In genomic region chr11:4610258-4610935, GRCh38 we compare ENCODE assay signal across 8 cellular contexts. TPM values are rescaled to one million over a fixed set of nuclear protein-coding genes. Genes with fewer than 3 reads are reported as not detected.
DNase-seq lines count a peak whose midpoint lies in the region; ATAC-seq and TF ChIP-seq lines count a peak whose summit lies in the region.
"Had no signal": no experiment of that assay in that cellular context is flagged by ENCODE, and none has a peak within 500 bp of the region (broad histone marks: within the 10 kb centered on the region; RNA-seq: fewer than 3 reads in every experiment).

No MANE protein-coding gene starts in this region.

- no peak for TF ChIP-seq EP300 in ovary (IDR thresholded peaks at IDR 0.05)

- peak overlapping the region; percentile 3 to 14 for H3K27ac ChIP-seq in ovary

- CTCF ChIA-PET in activated CD4-positive, alpha-beta memory T cell treated with anti-CD3 and anti-CD28 coated beads, Interleukin-2, amount 10 ng/mL, durations not matched to agents 7 days and 5 days (lab: Charles Lee): interaction anchor here (2.8 kb wide), 1 partner anchor 14 kb away, joined by 10 read pairs; no protein-coding TSS in a partner anchor

- in situ Hi-C loops in KBM-7 (cut with MboI; ENCODE audit: low pct_unique_long_range_greater_than_20kb, low sequenced_read_pairs): no loop called here

- 12 to 20% (median 18%) methylated on average over 3 of the region's 3 CpGs for WGBS in ovary, 3 donors

- H3K9me3 ChIP-seq in ovary: no peaks in the 10 kb centered on the region

- ATAC-seq in GM21367 (IDR thresholded peaks at IDR 0.05; ENCODE audit: unreplicated experiment) (no peak), HG02981 (IDR thresholded peaks at IDR 0.05; ENCODE audit: unreplicated experiment) (no peak)

- H3K36me3 Mint-ChIP-seq in activated CD4-positive, alpha-beta memory T cell treated with anti-CD3 and anti-CD28 coated beads, Interleukin-2, amount 10 ng/mL, durations not matched to agents 7 days and 5 days (ENCODE audit: low read depth): peaks cover 9% of the 10 kb centered on the region

- DNase-seq in KBM-7: peak; percentile 14
- DNase-seq in activated CD4-positive, alpha-beta memory T cell treated with anti-CD3 and anti-CD28 coated beads, Interleukin-2, amount 10 ng/mL, durations not matched to agents 7 days and 5 days: peak; percentile 43
- DNase-seq in ovary: no peak
- DNase-seq in NCI-H1092 treated with DMSO at 0.1 percent for 48 hours (lab: John Stamatoyannopoulos, UW): no peak
- DNase-seq: SHP77 had no signal

- H3K4me1 ChIP-seq in ovary (ENCODE audit: insufficient read depth): peaks cover 6% of the 10 kb centered on the region

- H3K4me3 Mint-ChIP-seq in activated CD4-positive, alpha-beta memory T cell treated with anti-CD3 and anti-CD28 coated beads, Interleukin-2, amount 10 ng/mL, durations not matched to agents 7 days and 5 days: peak overlapping the region; percentile 53

- no peak for TF ChIP-seq POLR2A in ovary (IDR thresholded peaks at IDR 0.05)

- no peaks in the 10 kb centered on the region for H3K36me3 ChIP-seq in ovary

- intact Hi-C loops in ovary (cut with DNase I): no loop called here

- POLR2A ChIA-PET in activated CD4-positive, alpha-beta memory T cell treated with anti-CD3 and anti-CD28 coated beads, Interleukin-2, amount 10 ng/mL, durations not matched to agents 7 days and 5 days (lab: Charles Lee): interaction anchor here (0.5 kb wide), 1 partner anchor 1613 kb away, joined by 3 read pairs; no protein-coding TSS in a partner anchor

- TF ChIP-seq CTCF in ovary (IDR thresholded peaks at IDR 0.05): no peak

- H3K9me3 Mint-ChIP-seq in activated CD4-positive, alpha-beta memory T cell treated with anti-CD3 and anti-CD28 coated beads, Interleukin-2, amount 10 ng/mL, durations not matched to agents 7 days and 5 days: no peaks in the 10 kb centered on the region

- no peaks in the 10 kb centered on the region for H3K27me3 ChIP-seq in ovary

- peaks cover 40% of the 10 kb centered on the region for H3K4me1 Mint-ChIP-seq in activated CD4-positive, alpha-beta memory T cell treated with anti-CD3 and anti-CD28 coated beads, Interleukin-2, amount 10 ng/mL, durations not matched to agents 7 days and 5 days

- H3K4me3 ChIP-seq in ovary: peak overlapping the region; percentile 4

- H3K27ac Mint-ChIP-seq in activated CD4-positive, alpha-beta memory T cell treated with anti-CD3 and anti-CD28 coated beads, Interleukin-2, amount 10 ng/mL, durations not matched to agents 7 days and 5 days: peak overlapping the region; percentile 65

- H3K27me3 Mint-ChIP-seq in activated CD4-positive, alpha-beta memory T cell treated with anti-CD3 and anti-CD28 coated beads, Interleukin-2, amount 10 ng/mL, durations not matched to agents 7 days and 5 days: no peaks in the 10 kb centered on the region

RNA-seq across cellular contexts. Expression of gene TRIM68, which starts 2.4 kb away (rescaled TPM):
- total RNA-seq in activated CD4-positive, alpha-beta memory T cell treated with anti-CD3 and anti-CD28 coated beads, Interleukin-2, amount 10 ng/mL, durations not matched to agents 7 days and 5 days: 10 to 100 TPM; 11.6 to 12.7 TPM
- total RNA-seq in ovary: 10 to 100 TPM; 13.2 to 18.7 (median 16.1) TPM
- 10 to 100 TPM; 14.1 to 19.9 TPM for polyA plus RNA-seq in ovary

RNA-seq across cellular contexts. Expression of gene OR52I1, which starts 16.6 kb away (rescaled TPM):
- not detected for total RNA-seq in activated CD4-positive, alpha-beta memory T cell treated with anti-CD3 and anti-CD28 coated beads, Interleukin-2, amount 10 ng/mL, durations not matched to agents 7 days and 5 days
- not detected for total RNA-seq in ovary
- not detected for polyA plus RNA-seq in ovary
- total RNA-seq: lung microvascular endothelial cell had no signal

RNA-seq across cellular contexts. Expression of gene OR51D1, which starts 26.9 kb away (rescaled TPM):
- total RNA-seq in activated CD4-positive, alpha-beta memory T cell treated with anti-CD3 and anti-CD28 coated beads, Interleukin-2, amount 10 ng/mL, durations not matched to agents 7 days and 5 days: not detected
- not detected for total RNA-seq in ovary
- not detected for polyA plus RNA-seq in ovary
- total RNA-seq: lung microvascular endothelial cell had no signal

RNA-seq across cellular contexts. Expression of gene OR52I2, which starts 28.9 kb away (rescaled TPM):
- total RNA-seq in activated CD4-positive, alpha-beta memory T cell treated with anti-CD3 and anti-CD28 coated beads, Interleukin-2, amount 10 ng/mL, durations not matched to agents 7 days and 5 days: not detected
- not detected for total RNA-seq in ovary
- polyA plus RNA-seq in ovary: not detected
- total RNA-seq: lung microvascular endothelial cell had no signal

RNA-seq across cellular contexts. Expression of gene OR51E1, which starts 33.4 kb away (rescaled TPM):
- total RNA-seq in activated CD4-positive, alpha-beta memory T cell treated with anti-CD3 and anti-CD28 coated beads, Interleukin-2, amount 10 ng/mL, durations not matched to agents 7 days and 5 days: not detected
- 1 to 10 TPM in 1 of 7 donors, under 1 TPM in 5, not detected in 1; 0.12 to 1.4 (median 0.27) TPM for total RNA-seq in ovary
- 1 to 10 TPM; 1.6 to 3.5 TPM for polyA plus RNA-seq in ovary
- total RNA-seq: lung microvascular endothelial cell had no signal

Comparison
In these comparisons a context has a peak if more than half of its experiments do, and no peak if none do; other contexts are left out.
1. DNase-seq: peak in KBM-7 (single experiment) and activated CD4-positive, alpha-beta memory T cell treated with anti-CD3 and anti-CD28 coated beads, Interleukin-2, amount 10 ng/mL, durations not matched to agents 7 days and 5 days (single experiment); none in ovary (0 of 5) and NCI-H1092 treated with DMSO at 0.1 percent for 48 hours (single experiment).